ENCODE assay signal across 10 cellular contexts in the genomic region with DNA sequence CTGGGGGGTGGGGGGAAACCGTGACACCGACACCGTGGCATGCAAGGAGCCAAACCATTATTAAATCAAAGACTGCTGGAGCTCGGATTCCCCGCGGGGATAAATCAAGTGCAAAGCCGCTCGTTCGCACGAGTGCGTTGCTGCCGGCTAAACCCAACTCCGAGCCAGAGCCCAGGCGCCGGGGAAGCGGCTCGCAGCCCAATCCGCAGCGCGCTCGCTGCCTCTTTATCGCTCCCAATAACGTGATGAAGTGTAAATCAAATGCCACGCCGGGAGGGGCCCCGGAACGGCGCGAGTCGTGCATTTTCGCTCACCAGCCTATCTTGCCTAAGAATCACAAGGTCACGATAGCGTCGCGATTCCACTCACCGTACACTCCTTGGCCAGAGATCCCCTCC. TPM values are rescaled to one million over a fixed set of nuclear protein-coding genes. Genes with fewer than 3 reads are reported as not detected.
DNase-seq lines count a peak whose midpoint lies in the region; ATAC-seq, FAIRE-seq and TF ChIP-seq lines count a peak whose summit lies in the region.
"Had no signal": no experiment of that assay in that cellular context is flagged by ENCODE, and none has a peak within 500 bp of the region (broad histone marks: within the 10 kb centered on the region; RNA-seq: fewer than 3 reads in every experiment).

No MANE protein-coding gene starts in this region.

- H3K4me3 ChIP-seq in HEK293 (ENCODE audit: low read depth, low read length), result peak overlapping the region; percentile 29
- no peak overlapping the region for H3K4me3 ChIP-seq in small intestine (ENCODE audit: low read depth in 1 of 2, low read length in 2 of 2)
- peak overlapping the region in 1 of 3 donors; percentile 7 for H3K4me3 ChIP-seq in right lobe of liver

- 2 to 7% (median 6%) methylated on average over 35 to 36 of the region's 36 CpGs for WGBS in small intestine, 3 donors
- WGBS in right lobe of liver (ENCODE audit: insufficient coverage, low coverage, low lambda C conversion rate, missing lambda C conversion rate), result 15% methylated on average over 7 of the region's 36 CpGs

- ATAC-seq in right lobe of liver, result no peak
- ATAC-seq in T-helper 17 cell, result no peak

- H3K4me1 Mint-ChIP-seq in nephron progenitor cell (peaks cover 27% of the 10 kb centered on the region), T-helper 17 cell (no peaks in the 10 kb centered on the region)

- CTCF ChIA-PET in HEK293 (lab: Yijun Ruan, JAX), result interaction anchor here (0.6 kb wide), 1 partner anchor 44 kb away, joined by 7 read pairs; no protein-coding TSS in a partner anchor

- H3K4me3 Mint-ChIP-seq in nephron progenitor cell, result peak overlapping the region; percentile 92
- no peak overlapping the region for H3K4me3 Mint-ChIP-seq in T-helper 17 cell

- H3K27ac Mint-ChIP-seq in nephron progenitor cell (no peak overlapping the region), T-helper 17 cell (no peak overlapping the region)

- POLR2A ChIA-PET in HEK293 (lab: Yijun Ruan, JAX), result no interaction called here

- H3K27ac ChIP-seq in HEK293 (ENCODE audit: extremely low read depth, low read depth, low read length), result no peak overlapping the region
- peak overlapping the region; percentile 65 for H3K27ac ChIP-seq in cingulate gyrus (ENCODE audit: low read depth, low read length)
- no peak overlapping the region for H3K27ac ChIP-seq in small intestine (ENCODE audit: low read depth in 1 of 2, low read length in 1 of 2)
- H3K27ac ChIP-seq in right lobe of liver, result no peak overlapping the region

- no peak for FAIRE-seq in small intestine (lab: Jason Lieb, UNC)

- TF ChIP-seq POLR2A in right lobe of liver (IDR thresholded peaks at IDR 0.05), result no peak

- peaks cover 71% of the 10 kb centered on the region for H3K27me3 Mint-ChIP-seq in nephron progenitor cell (ENCODE audit: low read depth, poor library complexity)
- H3K27me3 Mint-ChIP-seq in T-helper 17 cell, result peaks cover 38% of the 10 kb centered on the region

- H3K27me3 ChIP-seq in small intestine (ENCODE audit: control insufficient read depth in 2 of 2, insufficient read depth in 2 of 2, low read length in 2 of 2) (peaks cover 8 to 21% of the 10 kb centered on the region in 2 donors), right lobe of liver (peaks cover 0 to 20% of the 10 kb centered on the region in 2 donors)

- H3K36me3 ChIP-seq in HEK293 (ENCODE audit: control insufficient read depth in 2 of 2, insufficient read depth in 1 of 2, low read length in 2 of 2), result no peaks in the 10 kb centered on the region
- H3K36me3 ChIP-seq in small intestine (ENCODE audit: control insufficient read depth in 2 of 2, insufficient read depth in 2 of 2, low read length in 2 of 2), result no peaks in the 10 kb centered on the region
- no peaks in the 10 kb centered on the region for H3K36me3 ChIP-seq in right lobe of liver

- H3K4me1 ChIP-seq in HEK293 (ENCODE audit: control insufficient read depth, insufficient read depth, low read length) (no peaks in the 10 kb centered on the region), small intestine (ENCODE audit: control insufficient read depth in 2 of 2, insufficient read depth in 1 of 2, low read depth in 1 of 2, low read length in 1 of 2) (no peaks in the 10 kb centered on the region), right lobe of liver (peaks cover 0 to 10% (median 0%) of the 10 kb centered on the region in 4 donors)

- no peak for TF ChIP-seq CTCF in HEK293 (tag by site-specific recombination; IDR thresholded peaks at IDR 0.05)
- TF ChIP-seq CTCF in nephron progenitor cell (IDR thresholded peaks at IDR 0.05), result no peak
- TF ChIP-seq CTCF in right lobe of liver (IDR thresholded peaks at IDR 0.05), result no peak

- H3K9me3 ChIP-seq in HEK293 (ENCODE audit: control insufficient read depth, insufficient read depth, low read depth, low read length) (no peaks in the 10 kb centered on the region), small intestine (ENCODE audit: control insufficient read depth, low read depth) (no peaks in the 10 kb centered on the region), right lobe of liver (no peaks in the 10 kb centered on the region), T-helper 17 cell (ENCODE audit: control insufficient read depth, low read length, poor library complexity, severe bottlenecking) (peaks cover 1% of the 10 kb centered on the region)

- DNase-seq in Ammon's horn (ENCODE audit: low spot score), result peak; percentile 30
- DNase-seq in nephron progenitor cell, result peak; percentile 65
- DNase-seq in small intestine, result no peak
- no peak for DNase-seq in HT-29 (ENCODE audit: low spot score)
- no peak for DNase-seq in right lobe of liver
- DNase-seq in T-helper 17 cell, result no peak
- DNase-seq: NCI-H1436 treated with DMSO at 0.1 percent for 48 hours, T1000 had no signal

- no peaks in the 10 kb centered on the region for H3K9me3 Mint-ChIP-seq in nephron progenitor cell

- intact Hi-C loops in right lobe of liver (cut with DNase I), result no loop called here

- H3K36me3 Mint-ChIP-seq in nephron progenitor cell (ENCODE audit: low read depth) (no peaks in the 10 kb centered on the region), T-helper 17 cell (ENCODE audit: low read depth) (no peaks in the 10 kb centered on the region)

TF ChIP-seq in HEK293, 187 proteins besides CTCF, POLR2A, EP300 and RAD21:
- no peak for TF ChIP-seq ZFHX2 (tag by site-specific recombination; conservative IDR thresholded peaks at IDR 0.05)
- no peak for TF ChIP-seq ZNF561 (tag by site-specific recombination; IDR thresholded peaks at IDR 0.05; ENCODE audit: borderline replicate concordance)
- no peak for TF ChIP-seq ZNF169 (tag by site-specific recombination; IDR thresholded peaks at IDR 0.05)
- no peak for TF ChIP-seq ZNF558 (tag by site-specific recombination; IDR thresholded peaks at IDR 0.05)
- no peak for TF ChIP-seq REST (tag by site-specific recombination; IDR thresholded peaks at IDR 0.05)

RNA-seq across cellular contexts. Expression of gene MDGA2, which starts 1.3 kb away (rescaled TPM):
- polyA plus RNA-seq in small intestine, result under 1 TPM in 1 of 3 donors, not detected in 2; 0.01 TPM
- not detected in 2 replicates for total RNA-seq in HT-29 (2014; rRNA removed; shearing (Covaris generic))
- total RNA-seq in right lobe of liver, result under 1 TPM in 3 of 6 experiments, not detected in 3; 0.17 to 0.53 (median 0.27) TPM
- not detected for total RNA-seq in T-helper 17 cell

Comparison
In these comparisons a context has a peak if more than half of its experiments do, and no peak if none do; other contexts are left out.
1. DNase-seq: peak in Ammon's horn (single experiment) and nephron progenitor cell (single experiment); none in small intestine (single experiment), HT-29 (single experiment), right lobe of liver (0 of 3) and T-helper 17 cell (0 of 3).